ENCODE assay signal across 9 cellular contexts in the genomic region with DNA sequence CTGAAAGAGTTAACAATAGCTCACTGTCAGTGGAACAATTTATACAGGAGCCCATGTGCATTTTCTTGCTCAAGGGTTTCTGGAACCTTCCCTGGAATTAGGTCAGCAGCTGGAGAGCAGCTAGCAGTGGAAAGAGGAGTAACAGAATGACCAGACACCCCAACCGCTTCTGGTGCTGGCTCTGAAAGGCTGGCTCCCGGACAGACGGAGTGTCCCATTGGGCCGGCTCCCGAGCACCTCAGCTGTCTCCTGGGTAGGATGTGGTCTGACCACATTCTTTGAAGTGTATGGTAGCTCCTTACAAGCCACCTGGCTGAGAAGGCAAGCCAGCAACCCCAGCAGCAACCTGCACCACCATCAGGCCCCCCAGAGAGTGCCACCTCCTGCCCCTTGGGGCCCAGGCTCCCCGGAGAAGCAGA. TPM values are rescaled to one million over a fixed set of nuclear protein-coding genes. Genes with fewer than 3 reads are reported as not detected.
DNase-seq lines count a peak whose midpoint lies in the region; ATAC-seq and TF ChIP-seq lines count a peak whose summit lies in the region.
"Had no signal": no experiment of that assay in that cellular context is flagged by ENCODE, and none has a peak within 500 bp of the region (broad histone marks: within the 10 kb centered on the region; RNA-seq: fewer than 3 reads in every experiment).

No MANE protein-coding gene starts in this region.

- DNase-seq in heart right ventricle, result peak; percentile 20 to 26
- DNase-seq in cardiac septum (ENCODE audit: low spot score), result no peak
- DNase-seq in H7, result peak; percentile 30
- DNase-seq in T-cell, result peak in 10 of 34 experiments; percentile 2 to 11 (median 4)
- DNase-seq in stimulated activated naive B cell treated with anti-CD40 and anti-IgM and Interleukin-4, amounts not matched to agents 10 μg/mL and 1 μg/mL and 100 μg/mL, for 72 hours, result peak; percentile 26
- DNase-seq in Ammon's horn (ENCODE audit: low spot score), result no peak
- no peak for DNase-seq in EL
- no peak for DNase-seq in cerebellar nuclear complex (lab: John Stamatoyannopoulos, UW)

- POLR2A ChIA-PET in T-cell (lab: Charles Lee), result interaction anchor here in 1 of 2 donors (0.6 kb wide), 1 partner anchor 156 kb away, joined by 5 read pairs; no protein-coding TSS in a partner anchor

- H3K36me3 ChIP-seq in heart right ventricle, result no peaks in the 10 kb centered on the region
- no peaks in the 10 kb centered on the region for H3K36me3 ChIP-seq in H7 (replicated peaks; ENCODE audit: control insufficient read depth, insufficient read depth, low read length)

- H3K4me3 Mint-ChIP-seq in T-cell, result peak overlapping the region in 1 of 3 donors; percentile 15
- H3K4me3 Mint-ChIP-seq in stimulated activated naive B cell treated with anti-CD40 and anti-IgM and Interleukin-4, amounts not matched to agents 10 μg/mL and 1 μg/mL and 100 μg/mL, for 72 hours, result no peak overlapping the region
- H3K4me3 Mint-ChIP-seq: CD14-positive monocyte had no signal

- H3K27me3 ChIP-seq in heart right ventricle (no peaks in the 10 kb centered on the region), H7 (ENCODE audit: control insufficient read depth, insufficient read depth, low read length) (no peaks in the 10 kb centered on the region)

- peak overlapping the region in 4 of 10 donors; percentile 3 to 26 (median 16) for H3K27ac ChIP-seq in heart right ventricle

- ATAC-seq in heart right ventricle, result peak in 6 of 8 donors; percentile 10 to 34 (median 28)
- ATAC-seq in T-cell (replicated peaks in 1 of 4), result peak; percentile 31 to 81 (median 60)
- ATAC-seq in stimulated activated naive B cell treated with anti-CD40 and anti-IgM and Interleukin-4, amounts not matched to agents 10 μg/mL and 1 μg/mL and 100 μg/mL, for 72 hours (replicated peaks), result peak; percentile 84 to 87

- no peak for TF ChIP-seq CTCF in heart right ventricle (IDR thresholded peaks at IDR 0.05)

- peaks cover 17 to 42% (median 26%) of the 10 kb centered on the region in 3 donors for H3K4me1 Mint-ChIP-seq in T-cell
- H3K4me1 Mint-ChIP-seq in stimulated activated naive B cell treated with anti-CD40 and anti-IgM and Interleukin-4, amounts not matched to agents 10 μg/mL and 1 μg/mL and 100 μg/mL, for 72 hours, result peaks cover 25% of the 10 kb centered on the region in 2 donors

- WGBS in heart right ventricle, 2 donors, result 39 to 61% methylated on average over 6 of the region's 6 CpGs

- CTCF ChIA-PET in T-cell (lab: Charles Lee), result no interaction called here

- H3K27ac Mint-ChIP-seq in T-cell, result no peak overlapping the region
- peak overlapping the region; percentile 42 for H3K27ac Mint-ChIP-seq in stimulated activated naive B cell treated with anti-CD40 and anti-IgM and Interleukin-4, amounts not matched to agents 10 μg/mL and 1 μg/mL and 100 μg/mL, for 72 hours
- H3K27ac Mint-ChIP-seq: CD14-positive monocyte had no signal

- H3K9me3 ChIP-seq in heart right ventricle, result no peaks in the 10 kb centered on the region

- no peak overlapping the region for H3K4me3 ChIP-seq in heart right ventricle
- no peak overlapping the region for H3K4me3 ChIP-seq in H7 (ENCODE audit: insufficient read depth, low read depth, low read length)

- no peaks in the 10 kb centered on the region for H3K36me3 Mint-ChIP-seq in T-cell
- H3K36me3 Mint-ChIP-seq in stimulated activated naive B cell treated with anti-CD40 and anti-IgM and Interleukin-4, amounts not matched to agents 10 μg/mL and 1 μg/mL and 100 μg/mL, for 72 hours, result peaks cover 5 to 26% of the 10 kb centered on the region in 2 donors
- H3K36me3 Mint-ChIP-seq: CD14-positive monocyte had no signal

- intact Hi-C loops in heart right ventricle (cut with DNase I) (loop anchor here in 3 of 10 donors (5.0 kb wide), 2 partner anchors 41 to 44 kb away; a partner anchor contains a TSS), cardiac septum (cut with DNase I) (no loop called here)

- peaks cover 17 to 73% (median 33%) of the 10 kb centered on the region in 9 donors for H3K4me1 ChIP-seq in heart right ventricle

- H3K27me3 Mint-ChIP-seq in T-cell, result peaks cover 2% of the 10 kb centered on the region in 2 donors
- H3K27me3 Mint-ChIP-seq in stimulated activated naive B cell treated with anti-CD40 and anti-IgM and Interleukin-4, amounts not matched to agents 10 μg/mL and 1 μg/mL and 100 μg/mL, for 72 hours, result peaks cover 0 to 11% of the 10 kb centered on the region in 2 donors

- H3K9me3 Mint-ChIP-seq in T-cell, result no peaks in the 10 kb centered on the region
- H3K9me3 Mint-ChIP-seq in stimulated activated naive B cell treated with anti-CD40 and anti-IgM and Interleukin-4, amounts not matched to agents 10 μg/mL and 1 μg/mL and 100 μg/mL, for 72 hours, result no peaks in the 10 kb centered on the region
- H3K9me3 Mint-ChIP-seq: CD14-positive monocyte had no signal

RNA-seq across cellular contexts. Expression of a gene that starts 44.7 kb away (rescaled TPM):
- total RNA-seq in heart right ventricle, result 10 to 100 TPM in 9 of 10 donors, 1 to 10 TPM in 1; 7.3 to 19.1 (median 15.8) TPM
- polyA plus RNA-seq in heart right ventricle, result 10 to 100 TPM in 1 of 2 donors, 1 to 10 TPM in 1; 2.5 to 11.0 TPM
- 27.9 TPM for total RNA-seq in cardiac septum
- 9.3 and 12.2 TPM in 2 replicates for total RNA-seq in H7 (2014; rRNA removed; shearing (Covaris generic))
- under 1 TPM; 0.50 to 0.93 (median 0.82) TPM for total RNA-seq in T-cell

Comparison
In these comparisons a context has a peak if more than half of its experiments do, and no peak if none do; other contexts are left out.
1. DNase-seq: peak in heart right ventricle (2 of 2), H7 (single experiment) and stimulated activated naive B cell treated with anti-CD40 and anti-IgM and Interleukin-4, amounts not matched to agents 10 μg/mL and 1 μg/mL and 100 μg/mL, for 72 hours (single experiment); none in cardiac septum (single experiment), Ammon's horn (single experiment), EL (single experiment) and cerebellar nuclear complex (0 of 2).
2. ATAC-seq: peak in every context shown above with its lines; median percentile 86 in stimulated activated naive B cell treated with anti-CD40 and anti-IgM and Interleukin-4, amounts not matched to agents 10 μg/mL and 1 μg/mL and 100 μg/mL, for 72 hours; 60 in T-cell; 28 in heart right ventricle.